8 cellular contexts compared by ENCODE assay signal in the genomic region with DNA sequence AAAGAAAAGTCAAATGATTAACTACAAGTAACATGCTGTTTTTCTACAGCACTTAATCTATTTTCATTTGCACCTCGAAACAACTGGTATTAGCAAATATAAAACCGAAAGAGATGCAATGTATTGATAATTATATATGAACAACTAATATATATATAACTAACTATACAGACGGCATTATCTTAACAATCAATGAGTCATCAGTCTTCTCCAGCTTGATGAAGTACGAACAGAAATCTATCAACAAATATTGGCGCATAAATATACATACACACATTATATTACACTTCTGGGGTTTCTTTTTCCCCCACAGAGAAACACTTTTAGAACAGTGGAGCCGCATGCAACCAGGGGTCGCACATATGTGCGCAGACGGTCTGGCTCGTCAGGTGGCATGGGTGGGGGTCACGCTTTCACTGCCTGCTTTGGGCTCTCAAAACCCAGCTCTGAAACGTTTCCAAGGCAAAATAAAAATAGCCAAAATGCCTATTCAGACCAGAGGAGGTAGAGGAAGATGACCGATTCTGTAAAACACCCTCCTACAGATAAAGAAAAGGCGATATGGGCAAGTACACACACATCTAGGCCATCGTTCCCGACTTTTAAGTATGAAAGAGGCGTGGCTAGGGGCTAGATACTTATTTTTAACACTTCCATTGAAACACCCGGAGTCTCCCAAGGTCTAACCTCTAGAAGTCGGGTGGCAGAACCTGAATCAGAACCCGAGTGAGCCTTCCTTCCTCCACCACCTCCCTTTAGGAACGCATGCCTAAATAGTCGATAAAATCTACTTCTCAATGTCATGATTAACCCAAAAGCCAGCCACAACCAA. TPM values are rescaled to one million over a fixed set of nuclear protein-coding genes. Genes with fewer than 3 reads are reported as not detected.
DNase-seq lines count a peak whose midpoint lies in the region; ATAC-seq, FAIRE-seq and TF ChIP-seq lines count a peak whose summit lies in the region.

No MANE protein-coding gene starts in this region.

- WGBS in esophagus squamous epithelium, 2 donors = 15 to 22% methylated on average over 22 of the region's 22 CpGs

- H3K36me3 ChIP-seq in esophagus squamous epithelium (no peaks in the 10 kb centered on the region), rectal smooth muscle tissue (ENCODE audit: control insufficient read depth, insufficient read depth, low read length) (no peaks in the 10 kb centered on the region)

- TF ChIP-seq CTCF in esophagus squamous epithelium (IDR thresholded peaks at IDR 0.05) = no peak

- no peak for TF ChIP-seq POLR2A in esophagus squamous epithelium (IDR thresholded peaks at IDR 0.05)
- TF ChIP-seq POLR2A in GM12891 (IDR thresholded peaks at IDR 0.05; ENCODE audit: low read depth, low read length) = no peak

- H3K9me3 ChIP-seq in esophagus squamous epithelium = no peaks in the 10 kb centered on the region

- peak; percentile 41 for DNase-seq in NCI-H2227 (lab: John Stamatoyannopoulos, UW; ENCODE audit: unreplicated experiment)
- DNase-seq in NCI-H2227 treated with DMSO at 0.1 percent for 48 hours (lab: John Stamatoyannopoulos, UW) = no peak
- peak; percentile 8 for DNase-seq in SK-MEL-5 (ENCODE audit: low read depth, low spot score)
- DNase-seq in esophagus squamous epithelium (lab: John Stamatoyannopoulos, UW) = no peak
- DNase-seq in GM12891 (ENCODE audit: insufficient read length, low spot score) = no peak

- H3K27ac ChIP-seq in esophagus squamous epithelium = peak overlapping the region; percentile 88 to 98 (median 96)
- peak overlapping the region; percentile 93 for H3K27ac ChIP-seq in rectal smooth muscle tissue (ENCODE audit: low read depth, low read length)

- H3K4me1 ChIP-seq in esophagus squamous epithelium (peaks cover 9 to 46% (median 11%) of the 10 kb centered on the region in 3 donors), rectal smooth muscle tissue (ENCODE audit: control insufficient read depth, insufficient read depth, low read length) (no peaks in the 10 kb centered on the region)

- in situ Hi-C loops in SK-MEL-5 (cut with HindIII; ENCODE audit: low pct_unique_long_range_greater_than_20kb, low sequenced_read_pairs) = no loop called here

- FAIRE-seq in GM12891 (lab: Jason Lieb, UNC) = no peak

- H3K9ac ChIP-seq in rectal smooth muscle tissue (ENCODE audit: low read length) = no peak overlapping the region

- ATAC-seq in GM18867 (IDR thresholded peaks at IDR 0.05; ENCODE audit: unreplicated experiment) (no peak), GM21390 (IDR thresholded peaks at IDR 0.05; ENCODE audit: unreplicated experiment) (no peak)

- H3K4me3 ChIP-seq in esophagus squamous epithelium (peak overlapping the region; percentile 60 to 92 (median 88)), rectal smooth muscle tissue (ENCODE audit: low read length) (peak overlapping the region; percentile 71)

- intact Hi-C loops in esophagus squamous epithelium (cut with DNase I) = no loop called here

- H3K27me3 ChIP-seq in esophagus squamous epithelium (no peaks in the 10 kb centered on the region), rectal smooth muscle tissue (ENCODE audit: control insufficient read depth, insufficient read depth, low read length) (no peaks in the 10 kb centered on the region)

TF ChIP-seq in GM12891, 5 proteins besides CTCF, POLR2A, EP300 and RAD21:
- TF ChIP-seq TAF1 (IDR thresholded peaks at IDR 0.05; ENCODE audit: low read depth, low read length) (no peak), POU2F2 (IDR thresholded peaks at IDR 0.05; ENCODE audit: low read depth, low read length) (no peak), SPI1 (IDR thresholded peaks at IDR 0.05; ENCODE audit: low read depth, low read length) (no peak), PAX5 (IDR thresholded peaks at IDR 0.05; ENCODE audit: insufficient read depth, low read length, severe bottlenecking) (no peak), POLR2AphosphoS5 (IDR thresholded peaks at IDR 0.05; ENCODE audit: low read depth, low read length) (no peak)

RNA-seq across cellular contexts. Expression of a gene that starts 1.6 kb away (rescaled TPM):
- 54.3 and 58.4 TPM in 2 replicates for total RNA-seq in SK-MEL-5 (2014; rRNA removed; shearing (Covaris generic))
- 24.6 and 33.7 TPM in 2 replicates for polyA plus RNA-seq in SK-MEL-5 (2015; cell fraction: cytosol; rRNA removed)
- polyA plus RNA-seq in SK-MEL-5 (2015; cell fraction: nucleus; rRNA removed) = 84.9 and 95.1 TPM in 2 replicates
- 10 to 100 TPM in 3 of 4 donors, 1 to 10 TPM in 1; 8.5 to 31.3 (median 16.9) TPM for total RNA-seq in esophagus squamous epithelium
- 4.4 TPM for polyA plus RNA-seq in GM12891 (2012; ENCODE audit: low read depth, missing spikeins)

Comparison
In these comparisons a context has a peak if more than half of its experiments do, and no peak if none do; other contexts are left out.
1. DNase-seq: peak in NCI-H2227 (single experiment) and SK-MEL-5 (single experiment); none in NCI-H2227 treated with DMSO at 0.1 percent for 48 hours (single experiment), esophagus squamous epithelium (single experiment) and GM12891 (single experiment).